10 cellular contexts compared by ENCODE assay signal in genomic region chr3:38022887-38023709, GRCh38. TPM values are rescaled to one million over a fixed set of nuclear protein-coding genes. Genes with fewer than 3 reads are reported as not detected.
DNase-seq lines count a peak whose midpoint lies in the region; ATAC-seq and TF ChIP-seq lines count a peak whose summit lies in the region.
"Had no signal": no experiment of that assay in that cellular context is flagged by ENCODE, and none has a peak within 500 bp of the region (broad histone marks: within the 10 kb centered on the region; RNA-seq: fewer than 3 reads in every experiment).

No MANE protein-coding gene starts in this region.

- no peak for TF ChIP-seq EP300 in ovary (IDR thresholded peaks at IDR 0.05)

- BruUV-seq in Caco-2 (replicated peaks; lab: Mats Ljungman, UMichigan) (no TSS peak), PC-3 (replicated peaks; lab: Mats Ljungman, UMichigan) (no TSS peak)

- H3K4me3 Mint-ChIP-seq in Caco-2 (ENCODE audit: unreplicated experiment): peak overlapping the region; percentile 91

- H3K9me3 Mint-ChIP-seq in Caco-2 (ENCODE audit: unreplicated experiment): no peaks in the 10 kb centered on the region

- H3K27me3 Mint-ChIP-seq in Caco-2 (ENCODE audit: insufficient read depth, unreplicated experiment): no peaks in the 10 kb centered on the region

- H3K4me3 ChIP-seq in Caco-2 (ENCODE audit: low read depth, low read length): peak overlapping the region; percentile 80; the same call in 1 of the 2 replicates
- H3K4me3 ChIP-seq in PC-3 (ENCODE audit: low read length): peak overlapping the region; percentile 80
- H3K4me3 ChIP-seq in ectodermal cell (ENCODE audit: insufficient read depth, low read depth, low read length): peak overlapping the region; percentile 57
- H3K4me3 ChIP-seq in ovary: no peak overlapping the region

- no peak for TF ChIP-seq CTCF in Caco-2 (IDR thresholded peaks at IDR 0.05; ENCODE audit: insufficient read depth in 1 of 2, low read depth in 1 of 2, low read length in 1 of 2, severe bottlenecking in 1 of 2, unreplicated experiment in 1 of 2)
- no peak for TF ChIP-seq CTCF in PC-3 (conservative IDR thresholded peaks at IDR 0.05; ENCODE audit: low read depth, low read length)
- TF ChIP-seq CTCF in ovary (IDR thresholded peaks at IDR 0.05): no peak

- H3K4me1 ChIP-seq in Caco-2: peaks cover 5% of the 10 kb centered on the region; the same call in 1 of the 2 replicates
- peaks cover 24% of the 10 kb centered on the region for H3K4me1 ChIP-seq in PC-3 (ENCODE audit: insufficient read depth, low read length)
- peaks cover 8% of the 10 kb centered on the region for H3K4me1 ChIP-seq in ectodermal cell (ENCODE audit: control insufficient read depth, insufficient read depth, low read length)
- peaks cover 15% of the 10 kb centered on the region for H3K4me1 ChIP-seq in ovary (ENCODE audit: insufficient read depth)

- H3K9me3 ChIP-seq in Caco-2: no peaks in the 10 kb centered on the region
- H3K9me3 ChIP-seq in PC-3 (ENCODE audit: low read length): no peaks in the 10 kb centered on the region
- no peaks in the 10 kb centered on the region for H3K9me3 ChIP-seq in ectodermal cell (ENCODE audit: control insufficient read depth, low read length)
- H3K9me3 ChIP-seq in ovary: no peaks in the 10 kb centered on the region

- H3K27me3 ChIP-seq in Caco-2 (replicated peaks; ENCODE audit: control insufficient read depth, insufficient read depth, low read length) (no peaks in the 10 kb centered on the region), PC-3 (ENCODE audit: low read length) (no peaks in the 10 kb centered on the region), ectodermal cell (ENCODE audit: control insufficient read depth, insufficient read depth, low read length, poor library complexity, severe bottlenecking) (peaks cover 35% of the 10 kb centered on the region), ovary (no peaks in the 10 kb centered on the region)

- H3K27ac ChIP-seq in PC-3 (ENCODE audit: low read length) (no peak overlapping the region), ectodermal cell (ENCODE audit: insufficient read depth, low read depth, low read length, poor library complexity, severe bottlenecking) (no peak overlapping the region), ovary (no peak overlapping the region)

- H3K36me3 ChIP-seq in Caco-2 (ENCODE audit: control insufficient read depth, insufficient read depth, low read length) (no peaks in the 10 kb centered on the region), PC-3 (ENCODE audit: low read depth, low read length) (no peaks in the 10 kb centered on the region), ectodermal cell (ENCODE audit: control insufficient read depth, insufficient read depth, low read length) (no peaks in the 10 kb centered on the region), ovary (no peaks in the 10 kb centered on the region)

- TF ChIP-seq POLR2A in ovary (IDR thresholded peaks at IDR 0.05): no peak

- POLR2A ChIA-PET in Caco-2 (lab: Charles Lee) (no interaction called here), PC-3 (lab: Charles Lee; ENCODE audit: unreplicated experiment) (no interaction called here)

- H3K27ac Mint-ChIP-seq in Caco-2 (ENCODE audit: unreplicated experiment): no peak overlapping the region

- H3F3A ChIP-seq in PC-3 (ENCODE audit: low read length, unreplicated experiment): no peaks in the 10 kb centered on the region

- CTCF ChIA-PET in Caco-2 (lab: Charles Lee): no interaction called here
- CTCF ChIA-PET in PC-3 (lab: Charles Lee): interaction anchor here (1.0 kb wide), 1 partner anchor 18 kb away, joined by 3 read pairs; no protein-coding TSS in a partner anchor

- no peaks in the 10 kb centered on the region for H3K36me3 Mint-ChIP-seq in Caco-2 (ENCODE audit: insufficient read depth, unreplicated experiment)

- 89 to 92% methylated on average over 6 of the region's 6 CpGs for WGBS in ectodermal cell, 2 experiments
- WGBS in ovary, 3 donors: 78 to 79% (median 79%) methylated on average over 6 of the region's 6 CpGs

- DNase-seq in Caco-2 (no peak), PC-3 (no peak), ovary (peak in 3 of 5 donors; percentile 36 to 41 (median 37)), NCI-H2227 (lab: John Stamatoyannopoulos, UW; ENCODE audit: unreplicated experiment) (no peak), HuH-7 (ENCODE audit: low spot score) (no peak), DMS153 treated with DMSO at 0.1 percent for 48 hours (lab: John Stamatoyannopoulos, UW; ENCODE audit: unreplicated experiment) (no peak)
- DNase-seq: erythroblast had no signal

- no peaks in the 10 kb centered on the region for H4K20me1 ChIP-seq in PC-3 (ENCODE audit: low read length)

- ATAC-seq in PC-3: no peak
- no peak for ATAC-seq in HG03521 (IDR thresholded peaks at IDR 0.05; ENCODE audit: unreplicated experiment)

- no peak overlapping the region for H2AFZ ChIP-seq in PC-3 (ENCODE audit: low read length)

- no peaks in the 10 kb centered on the region for H3K9me2 ChIP-seq in PC-3 (replicated peaks; ENCODE audit: low read length)

- peaks cover 7% of the 10 kb centered on the region for H3K4me1 Mint-ChIP-seq in Caco-2 (ENCODE audit: low read depth, unreplicated experiment)

- H3K9ac ChIP-seq in PC-3 (ENCODE audit: low read length): no peak overlapping the region

- intact Hi-C loops in Caco-2 (cut with micrococcal nuclease; ENCODE audit: unreplicated experiment) (no loop called here), PC-3 (cut with micrococcal nuclease) (no loop called here), ovary (cut with DNase I) (no loop called here)

- H3K79me2 ChIP-seq in PC-3 (ENCODE audit: low read length): no peaks in the 10 kb centered on the region

- H3K4me2 ChIP-seq in PC-3 (ENCODE audit: low read length): peak overlapping the region; percentile 87

RNA-seq across cellular contexts. Expression of gene PLCD1, which starts 6.3 kb away (rescaled TPM):
- total RNA-seq in Caco-2 (2022) (7.9 and 9.7 TPM in 2 replicates), PC-3 (2014; rRNA removed) (16.9 and 18.5 TPM in 2 replicates), ovary (10 to 100 TPM; 12.3 to 62.3 (median 27.0) TPM)
- 29.4 TPM for polyA plus RNA-seq in ectodermal cell (2013, experiment 1 of 4)
- 27.7 TPM for polyA plus RNA-seq in ectodermal cell (2013, experiment 2 of 4)
- polyA plus RNA-seq in ectodermal cell (2013, experiment 3 of 4): 31.8 TPM
- 33.0 TPM for polyA plus RNA-seq in ectodermal cell (2013, experiment 4 of 4)
- 10 to 100 TPM; 21.2 to 30.0 TPM for polyA plus RNA-seq in ovary

RNA-seq across cellular contexts. Expression of gene DLEC1, which starts 15.9 kb away (rescaled TPM):
- total RNA-seq in Caco-2 (2022) (0.11 and 0.35 TPM in 2 replicates), PC-3 (2014; rRNA removed) (not detected in 2 replicates), ovary (10 to 100 TPM in 1 of 7 donors, 1 to 10 TPM in 5, under 1 TPM in 1; 0.99 to 23.8 (median 3.7) TPM)
- 3.1 TPM for polyA plus RNA-seq in ectodermal cell (2013, experiment 1 of 4)
- polyA plus RNA-seq in ectodermal cell (2013, experiment 2 of 4): 2.9 TPM
- 3.4 TPM for polyA plus RNA-seq in ectodermal cell (2013, experiment 3 of 4)
- 3.3 TPM for polyA plus RNA-seq in ectodermal cell (2013, experiment 4 of 4)
- polyA plus RNA-seq in ovary: 1 to 10 TPM in 1 of 2 donors, under 1 TPM in 1; 0.93 to 1.5 TPM
- total RNA-seq: myocyte had no signal

RNA-seq across cellular contexts. Expression of gene VILL, which starts 32.5 kb away (rescaled TPM):
- total RNA-seq in Caco-2 (2022): 11.7 and 12.2 TPM in 2 replicates
- 0.44 and 1.8 TPM in 2 replicates for total RNA-seq in PC-3 (2014; rRNA removed)
- 4.8 TPM for polyA plus RNA-seq in ectodermal cell (2013, experiment 1 of 4)
- 5.6 TPM for polyA plus RNA-seq in ectodermal cell (2013, experiment 2 of 4)
- polyA plus RNA-seq in ectodermal cell (2013, experiment 3 of 4): 3.4 TPM
- 5.2 TPM for polyA plus RNA-seq in ectodermal cell (2013, experiment 4 of 4)
- 10 to 100 TPM in 2 of 7 donors, 1 to 10 TPM in 5; 5.2 to 13.2 (median 8.8) TPM for total RNA-seq in ovary
- polyA plus RNA-seq in ovary: 10 to 100 TPM in 1 of 2 donors, 1 to 10 TPM in 1; 4.8 to 12.3 TPM

Comparison
In these comparisons a context has a peak if more than half of its experiments do, and no peak if none do; other contexts are left out.
1. DNase-seq: peak in ovary (3 of 5); none in Caco-2 (0 of 2), PC-3 (single experiment), NCI-H2227 (single experiment), HuH-7 (single experiment) and DMS153 treated with DMSO at 0.1 percent for 48 hours (single experiment).